Comparison of ENCODE assay signal across 8 cellular contexts in genomic region chr1:24415910-24416665, GRCh38. TPM values are rescaled to one million over a fixed set of nuclear protein-coding genes. Genes with fewer than 3 reads are reported as not detected.
DNase-seq lines count a peak whose midpoint lies in the region; ATAC-seq, FAIRE-seq and TF ChIP-seq lines count a peak whose summit lies in the region.

No MANE protein-coding gene starts in this region.

- H3K9me3 Mint-ChIP-seq in activated T-helper 2 cell treated with anti-CD3 and anti-CD28 coated beads, Interferon-gamma antibody, Interleukin-2, Interleukin-4, amounts not matched to agents 10 μg/mL and 5 μg/mL and 100 μg/mL, durations not matched to agents 14 hours and 24 hours and 36 hours: no peaks in the 10 kb centered on the region

- peak overlapping the region; percentile 94 for H3K27ac ChIP-seq in AG04450 (ENCODE audit: low read depth, low read length)
- H3K27ac ChIP-seq in right cardiac atrium (ENCODE audit: low read length): no peak overlapping the region

- H3K4me1 Mint-ChIP-seq in activated T-helper 2 cell treated with anti-CD3 and anti-CD28 coated beads, Interferon-gamma antibody, Interleukin-2, Interleukin-4, amounts not matched to agents 10 μg/mL and 5 μg/mL and 100 μg/mL, durations not matched to agents 14 hours and 24 hours and 36 hours (ENCODE audit: low read depth): peaks cover 47% of the 10 kb centered on the region

- peaks cover 21% of the 10 kb centered on the region for H3K36me3 Mint-ChIP-seq in activated T-helper 2 cell treated with anti-CD3 and anti-CD28 coated beads, Interferon-gamma antibody, Interleukin-2, Interleukin-4, amounts not matched to agents 10 μg/mL and 5 μg/mL and 100 μg/mL, durations not matched to agents 14 hours and 24 hours and 36 hours (ENCODE audit: low read depth)

- TF ChIP-seq POLR2A in GM12891 (IDR thresholded peaks at IDR 0.05; ENCODE audit: low read depth, low read length): no peak

- peak overlapping the region; percentile 96 for H3K4me3 Mint-ChIP-seq in activated T-helper 2 cell treated with anti-CD3 and anti-CD28 coated beads, Interferon-gamma antibody, Interleukin-2, Interleukin-4, amounts not matched to agents 10 μg/mL and 5 μg/mL and 100 μg/mL, durations not matched to agents 14 hours and 24 hours and 36 hours (ENCODE audit: low read depth)

- no peaks in the 10 kb centered on the region for H3K36me3 ChIP-seq in skeletal muscle satellite cell (ENCODE audit: insufficient read depth, low read length)

- peak; percentile 10 for ATAC-seq in HG03571 (IDR thresholded peaks at IDR 0.05; ENCODE audit: unreplicated experiment)
- no peak for ATAC-seq in right cardiac atrium
- ATAC-seq in HG02642 (IDR thresholded peaks at IDR 0.05; ENCODE audit: poor library complexity, unreplicated experiment): no peak

- WGBS in right cardiac atrium: 5% methylated on average over 35 of the region's 35 CpGs

- H3K4me3 ChIP-seq in AG04450 (ENCODE audit: low read depth, low read length): peak overlapping the region; percentile 94
- H3K4me3 ChIP-seq in right cardiac atrium (ENCODE audit: low read length): peak overlapping the region; percentile 90
- peak overlapping the region; percentile 81 for H3K4me3 ChIP-seq in skeletal muscle satellite cell (ENCODE audit: low read length)

- FAIRE-seq in GM12891 (lab: Jason Lieb, UNC): no peak

- H3K27me3 ChIP-seq in AG04450 (ENCODE audit: control insufficient read depth, insufficient read depth, low read length): no peaks in the 10 kb centered on the region
- no peaks in the 10 kb centered on the region for H3K27me3 ChIP-seq in right cardiac atrium (ENCODE audit: control insufficient read depth, insufficient read depth)
- H3K27me3 ChIP-seq in skeletal muscle satellite cell (ENCODE audit: control insufficient read depth, insufficient read depth, low read length): no peaks in the 10 kb centered on the region

- H3K9me3 ChIP-seq in AG04450 (ENCODE audit: control insufficient read depth, insufficient read depth, low read length) (no peaks in the 10 kb centered on the region; the same call in 1 of the 2 replicates), right cardiac atrium (ENCODE audit: control insufficient read depth, low read length) (no peaks in the 10 kb centered on the region), skeletal muscle satellite cell (replicated peaks; ENCODE audit: low read length) (no peaks in the 10 kb centered on the region)

- peak overlapping the region; percentile 76 for H3K9ac ChIP-seq in skeletal muscle satellite cell (ENCODE audit: low read depth, low read length)

- H3K27me3 Mint-ChIP-seq in activated T-helper 2 cell treated with anti-CD3 and anti-CD28 coated beads, Interferon-gamma antibody, Interleukin-2, Interleukin-4, amounts not matched to agents 10 μg/mL and 5 μg/mL and 100 μg/mL, durations not matched to agents 14 hours and 24 hours and 36 hours (ENCODE audit: low read depth): no peaks in the 10 kb centered on the region

- TF ChIP-seq CTCF in AG04450 (IDR thresholded peaks at IDR 0.05; ENCODE audit: low read depth, low read length): no peak

- H3K27ac Mint-ChIP-seq in activated T-helper 2 cell treated with anti-CD3 and anti-CD28 coated beads, Interferon-gamma antibody, Interleukin-2, Interleukin-4, amounts not matched to agents 10 μg/mL and 5 μg/mL and 100 μg/mL, durations not matched to agents 14 hours and 24 hours and 36 hours: peak overlapping the region; percentile 87

- no peak for DNase-seq in AG04450 (ENCODE audit: low read depth, low spot score)
- no peak for DNase-seq in GM12891 (ENCODE audit: insufficient read length, low spot score)
- no peak for DNase-seq in activated T-helper 2 cell treated with anti-CD3 and anti-CD28 coated beads, Interferon-gamma antibody, Interleukin-2, Interleukin-4, amounts not matched to agents 10 μg/mL and 5 μg/mL and 100 μg/mL, durations not matched to agents 14 hours and 24 hours and 36 hours (ENCODE audit: low spot score)
- DNase-seq in right cardiac atrium: peak in 1 of 3 donors; percentile 52
- no peak for DNase-seq in NOMO-1 treated with dmso at 0.1 percent for 144 hours (lab: John Stamatoyannopoulos, UW; ENCODE audit: unreplicated experiment)

- POLR2A ChIA-PET in AG04450 (lab: Yijun Ruan, JAX): interaction anchor here (0.6 to 1.6 kb wide), 9 partner anchors 15 to 1072 kb away, joined by 3 to 7 read pairs (median 4); partner anchors contain the start of genes HNRNPR and RCAN3

- H3K4me2 ChIP-seq in skeletal muscle satellite cell (ENCODE audit: low read length): peak overlapping the region; percentile 93

- peaks cover 6% of the 10 kb centered on the region for H3K4me1 ChIP-seq in right cardiac atrium (ENCODE audit: control insufficient read depth, insufficient read depth, low read length)
- H3K4me1 ChIP-seq in skeletal muscle satellite cell (ENCODE audit: control insufficient read depth, insufficient read depth, low read length): peaks cover 60% of the 10 kb centered on the region

- intact Hi-C loops in activated T-helper 2 cell treated with anti-CD3 and anti-CD28 coated beads, Interferon-gamma antibody, Interleukin-2, Interleukin-4, amounts not matched to agents 10 μg/mL and 5 μg/mL and 100 μg/mL, durations not matched to agents 14 hours and 24 hours and 36 hours (cut with micrococcal nuclease): loop anchor here (1.0 to 2.0 kb wide), 4 partner anchors 86 to 171 kb away; partner anchors contain the start of gene RCAN3
- intact Hi-C loops in right cardiac atrium (cut with DNase I): loop anchor here in 2 of 4 donors (10.0 kb wide), 2 partner anchors 89 to 209 kb away; partner anchors contain the start of gene RCAN3 (in 1 of the 2)

- CTCF ChIA-PET in AG04450 (lab: Charles Lee): interaction anchor here (0.8 to 3.1 kb wide), 12 partner anchors 13 to 266 kb away, joined by 3 to 14 read pairs (median 8); no protein-coding TSS in a partner anchor

TF ChIP-seq in GM12891, 5 proteins besides CTCF, POLR2A, EP300 and RAD21:
- TF ChIP-seq POU2F2 (IDR thresholded peaks at IDR 0.05; ENCODE audit: low read depth, low read length): no peak
- TF ChIP-seq POLR2AphosphoS5 (IDR thresholded peaks at IDR 0.05; ENCODE audit: low read depth, low read length): no peak
- TF ChIP-seq SPI1 (IDR thresholded peaks at IDR 0.05; ENCODE audit: low read depth, low read length): 0 out of 2 replicates have a peak, but pooled peaks have one; percentile 5
- TF ChIP-seq PAX5 (IDR thresholded peaks at IDR 0.05; ENCODE audit: insufficient read depth, low read length, severe bottlenecking): no peak

RNA-seq across cellular contexts. Expression of gene NIPAL3, which starts 0.5 kb away (rescaled TPM):
- polyA plus RNA-seq in AG04450 (2011; rRNA removed) (46.5 and 48.5 TPM in 2 replicates), right cardiac atrium (12.8 TPM)
- 58.4 and 73.2 TPM in 2 replicates for polyA minus RNA-seq in AG04450 (2011; rRNA and poly(A)+ RNA removed)
- polyA plus RNA-seq in GM12891 (2012; ENCODE audit: low read depth, missing spikeins): 7.1 TPM
- 24.6 and 28.6 TPM in 2 replicates for total RNA-seq in activated T-helper 2 cell treated with anti-CD3 and anti-CD28 coated beads, Interferon-gamma antibody, Interleukin-2, Interleukin-4, amounts not matched to agents 10 μg/mL and 5 μg/mL and 100 μg/mL, durations not matched to agents 14 hours and 24 hours and 36 hours
- total RNA-seq in right cardiac atrium: 10 to 100 TPM; 24.4 to 35.6 (median 35.3) TPM
- 13.7 and 18.3 TPM in 2 replicates for total RNA-seq in skeletal muscle satellite cell (2012; rRNA removed)

RNA-seq across cellular contexts. Expression of gene STPG1, which starts 2.5 kb away (rescaled TPM):
- polyA plus RNA-seq in AG04450 (2011; rRNA removed): 6.6 and 7.9 TPM in 2 replicates
- 5.5 and 6.7 TPM in 2 replicates for polyA minus RNA-seq in AG04450 (2011; rRNA and poly(A)+ RNA removed)
- 2.3 TPM for polyA plus RNA-seq in GM12891 (2012; ENCODE audit: low read depth, missing spikeins)
- total RNA-seq in activated T-helper 2 cell treated with anti-CD3 and anti-CD28 coated beads, Interferon-gamma antibody, Interleukin-2, Interleukin-4, amounts not matched to agents 10 μg/mL and 5 μg/mL and 100 μg/mL, durations not matched to agents 14 hours and 24 hours and 36 hours: 4.9 and 6.0 TPM in 2 replicates
- 1 to 10 TPM; 5.4 to 8.3 (median 7.3) TPM for total RNA-seq in right cardiac atrium
- 3.9 TPM for polyA plus RNA-seq in right cardiac atrium
- 3.5 and 3.8 TPM in 2 replicates for total RNA-seq in skeletal muscle satellite cell (2012; rRNA removed)
